30 cellular contexts compared by ENCODE assay signal in genomic region chr16:10675861-10676260, GRCh38. TPM values are rescaled to one million over a fixed set of nuclear protein-coding genes. Genes with fewer than 3 reads are reported as not detected.
"Had no signal": no experiment of that assay in that cellular context is flagged by ENCODE, and none has a peak within 500 bp of the region (broad histone marks: within the 10 kb centered on the region; RNA-seq: fewer than 3 reads in every experiment).

No MANE protein-coding gene starts in this region.

- H3K9me3 ChIP-seq: ascending aorta, breast epithelium, colonic mucosa had no signal

- H3K4me3 ChIP-seq: ascending aorta, breast epithelium, cardiac muscle cell, colonic mucosa had no signal

- H3K27me3 ChIP-seq: ascending aorta, breast epithelium, cardiac muscle cell, colonic mucosa had no signal

- H3K27ac ChIP-seq: ascending aorta, breast epithelium, cardiac muscle cell, colonic mucosa, VCaP had no signal

- H3K36me3 ChIP-seq: ascending aorta, breast epithelium, cardiac muscle cell, colonic mucosa had no signal

- DNase-seq: activated CD4-positive, alpha-beta memory T cell treated with anti-CD3 and anti-CD28 coated beads, Interleukin-2, amount 10 ng/mL, durations not matched to agents 7 days and 5 days; activated CD4-positive, alpha-beta T cell treated with anti-CD3 and anti-CD28 coated beads for 1 hour; activated CD4-positive, alpha-beta T cell treated with anti-CD3 and anti-CD28 coated beads for 4 hours; activated CD4-positive, alpha-beta T cell treated with anti-CD3 and anti-CD28 coated beads, Interleukin-2, amount 10 ng/mL, durations not matched to agents 7 days and 5 days; activated CD4-positive, alpha-beta T cell treated with anti-CD3 and anti-CD28 coated beads, Interleukin-2, amount 50 U/mL, for 4 hours; activated CD8-positive, alpha-beta memory T cell treated with anti-CD3 and anti-CD28 coated beads, Interleukin-2, amount 50 U/mL, for 48 hours; activated gamma-delta T cell; activated naive CD4-positive, alpha-beta T cell; activated naive CD4-positive, alpha-beta T cell treated with anti-CD3 and anti-CD28 coated beads, Interleukin-2, amount 10 ng/mL, durations not matched to agents 7 days and 5 days; activated naive CD8-positive, alpha-beta T cell treated with anti-CD3 and anti-CD28 coated beads, Interleukin-2, amount 10 ng/mL, durations not matched to agents 7 days and 5 days; activated T-cell treated with anti-CD3 and anti-CD28 coated beads for 4 hours; activated T-cell treated with anti-CD3 and anti-CD28 coated beads, Interleukin-2, amount 50 U/mL, for 24 hours; activated T-cell treated with anti-CD3 and anti-CD28 coated beads, Interleukin-2, amount 50 U/mL, for 72 hours; central memory CD4-positive, alpha-beta T cell; cerebellar nuclear complex; colonic mucosa; effector CD8-positive, alpha-beta T cell; foreskin fibroblast; T-helper 2 cell had no signal

- ATAC-seq: activated naive CD4-positive, alpha-beta T cell treated with anti-CD3 and anti-CD28 coated beads, Interleukin-2, amount 50 U/mL, for 72 hours; activated T-cell treated with anti-CD3 and anti-CD28 coated beads, Interleukin-2, amount 50 U/mL, for 72 hours; esophagus mucosa; WTC11 had no signal

- H3K4me1 ChIP-seq: ascending aorta, breast epithelium, colonic mucosa had no signal

- FAIRE-seq: frontal cortex had no signal

RNA-seq across cellular contexts. Expression of gene TEKT5, which starts 18.9 kb away (rescaled TPM):
- total RNA-seq: activated CD4-positive, alpha-beta memory T cell treated with anti-CD3 and anti-CD28 coated beads, Interleukin-2, amount 10 ng/mL, durations not matched to agents 7 days and 5 days; activated CD4-positive, alpha-beta T cell treated with anti-CD3 and anti-CD28 coated beads, Interleukin-2, amount 10 ng/mL, durations not matched to agents 7 days and 5 days; activated naive CD4-positive, alpha-beta T cell treated with anti-CD3 and anti-CD28 coated beads, Interleukin-2, amount 50 U/mL, for 72 hours; activated naive CD8-positive, alpha-beta T cell treated with anti-CD3 and anti-CD28 coated beads, Interleukin-2, amount 10 ng/mL, durations not matched to agents 7 days and 5 days; ascending aorta; breast epithelium; dermis microvascular lymphatic vessel endothelial cell; epithelial cell of proximal tubule; esophagus mucosa; T-helper 1 cell treated with Interleukin-12 subunit alpha and Interleukin-12 subunit beta and Interleukin-4 antibody, amounts not matched to agents 30 ng/mL and 1 ng/mL, for 36 hours had no signal
